ENCODE assay signal across 1 cellular context in genomic region chr6:39791311-39791710, GRCh38.
TF ChIP-seq lines count a peak whose summit lies in the region.

No MANE protein-coding gene starts in this region.

TF ChIP-seq in IMR-90, 13 proteins besides CTCF, POLR2A, EP300 and RAD21 (continued from another document):
- TF ChIP-seq CHD1 (IDR thresholded peaks at IDR 0.05; ENCODE audit: low read depth, low read length), result no peak
